ENCODE assay signal across 8 cellular contexts in genomic region chr4:94534401-94535312, GRCh38.
A peak's percentile ranks its signal among the peaks of the same experiment; 100 is the strongest.
DNase-seq lines count a peak whose midpoint lies in the region; ATAC-seq lines count a peak whose summit lies in the region.

No MANE protein-coding gene starts in this region.

- intact Hi-C loops in Right ventricle myocardium inferior (cut with DNase I): no loop called here
- intact Hi-C loops in cardiac septum (cut with DNase I): no loop called here
- intact Hi-C loops in activated T-helper 1 cell treated with anti-CD3 and anti-CD28 coated beads, Interleukin-12 subunit alpha, Interleukin-12 subunit beta, Interleukin-2, Interleukin-4 antibody, amounts not matched to agents 30 ng/mL and 10 ng/mL and 1 ng/mL, durations not matched to agents 14 hours and 24 hours and 36 hours (cut with micrococcal nuclease): no loop called here

- DNase-seq in Right ventricle myocardium inferior (ENCODE audit: missing footprints) (no peak), cardiac septum (ENCODE audit: low spot score) (no peak), pons (ENCODE audit: low spot score) (peak; percentile 51), OCI-M2 (lab: John Stamatoyannopoulos, UW; ENCODE audit: unreplicated experiment) (no peak), NCI-H524 treated with DMSO at 0.1 percent for 48 hours (lab: John Stamatoyannopoulos, UW) (no peak)
- DNase-seq in central memory CD8-positive, alpha-beta T cell (ENCODE audit: low spot score in 2 of 2): no peak
- no peak for DNase-seq in activated T-helper 1 cell treated with anti-CD3 and anti-CD28 coated beads, Interleukin-12 subunit alpha, Interleukin-12 subunit beta, Interleukin-2, Interleukin-4 antibody, amounts not matched to agents 30 ng/mL and 10 ng/mL and 1 ng/mL, durations not matched to agents 14 hours and 24 hours and 36 hours (ENCODE audit: low spot score)

- H3K27ac Mint-ChIP-seq in central memory CD8-positive, alpha-beta T cell (ENCODE audit: low read depth): peak overlapping the region; percentile 1
- H3K27ac Mint-ChIP-seq in activated T-helper 1 cell treated with anti-CD3 and anti-CD28 coated beads, Interleukin-12 subunit alpha, Interleukin-12 subunit beta, Interleukin-2, Interleukin-4 antibody, amounts not matched to agents 30 ng/mL and 10 ng/mL and 1 ng/mL, durations not matched to agents 14 hours and 24 hours and 36 hours: no peak overlapping the region

- no peaks in the 10 kb centered on the region for H3K27me3 Mint-ChIP-seq in central memory CD8-positive, alpha-beta T cell
- H3K27me3 Mint-ChIP-seq in activated T-helper 1 cell treated with anti-CD3 and anti-CD28 coated beads, Interleukin-12 subunit alpha, Interleukin-12 subunit beta, Interleukin-2, Interleukin-4 antibody, amounts not matched to agents 30 ng/mL and 10 ng/mL and 1 ng/mL, durations not matched to agents 14 hours and 24 hours and 36 hours (ENCODE audit: insufficient read depth): peaks cover 2% of the 10 kb centered on the region

- ATAC-seq in Right ventricle myocardium inferior (peak; percentile 33), HG03439 (IDR thresholded peaks at IDR 0.05; ENCODE audit: unreplicated experiment) (peak; percentile 78)
- no peak for ATAC-seq in central memory CD8-positive, alpha-beta T cell (replicated peaks; ENCODE audit: extremely low read depth, poor library complexity, severe bottlenecking)

- no peaks in the 10 kb centered on the region for H3K36me3 Mint-ChIP-seq in central memory CD8-positive, alpha-beta T cell (ENCODE audit: insufficient read depth)
- no peaks in the 10 kb centered on the region for H3K36me3 Mint-ChIP-seq in activated T-helper 1 cell treated with anti-CD3 and anti-CD28 coated beads, Interleukin-12 subunit alpha, Interleukin-12 subunit beta, Interleukin-2, Interleukin-4 antibody, amounts not matched to agents 30 ng/mL and 10 ng/mL and 1 ng/mL, durations not matched to agents 14 hours and 24 hours and 36 hours (ENCODE audit: low read depth)

- no peaks in the 10 kb centered on the region for H3K9me3 Mint-ChIP-seq in central memory CD8-positive, alpha-beta T cell
- no peaks in the 10 kb centered on the region for H3K9me3 Mint-ChIP-seq in activated T-helper 1 cell treated with anti-CD3 and anti-CD28 coated beads, Interleukin-12 subunit alpha, Interleukin-12 subunit beta, Interleukin-2, Interleukin-4 antibody, amounts not matched to agents 30 ng/mL and 10 ng/mL and 1 ng/mL, durations not matched to agents 14 hours and 24 hours and 36 hours

- H3K4me1 Mint-ChIP-seq in central memory CD8-positive, alpha-beta T cell: peaks cover 9% of the 10 kb centered on the region
- no peaks in the 10 kb centered on the region for H3K4me1 Mint-ChIP-seq in activated T-helper 1 cell treated with anti-CD3 and anti-CD28 coated beads, Interleukin-12 subunit alpha, Interleukin-12 subunit beta, Interleukin-2, Interleukin-4 antibody, amounts not matched to agents 30 ng/mL and 10 ng/mL and 1 ng/mL, durations not matched to agents 14 hours and 24 hours and 36 hours (ENCODE audit: low read depth)

- no peak overlapping the region for H3K4me3 Mint-ChIP-seq in central memory CD8-positive, alpha-beta T cell
- H3K4me3 Mint-ChIP-seq in activated T-helper 1 cell treated with anti-CD3 and anti-CD28 coated beads, Interleukin-12 subunit alpha, Interleukin-12 subunit beta, Interleukin-2, Interleukin-4 antibody, amounts not matched to agents 30 ng/mL and 10 ng/mL and 1 ng/mL, durations not matched to agents 14 hours and 24 hours and 36 hours: no peak overlapping the region
